In the genomic region with DNA sequence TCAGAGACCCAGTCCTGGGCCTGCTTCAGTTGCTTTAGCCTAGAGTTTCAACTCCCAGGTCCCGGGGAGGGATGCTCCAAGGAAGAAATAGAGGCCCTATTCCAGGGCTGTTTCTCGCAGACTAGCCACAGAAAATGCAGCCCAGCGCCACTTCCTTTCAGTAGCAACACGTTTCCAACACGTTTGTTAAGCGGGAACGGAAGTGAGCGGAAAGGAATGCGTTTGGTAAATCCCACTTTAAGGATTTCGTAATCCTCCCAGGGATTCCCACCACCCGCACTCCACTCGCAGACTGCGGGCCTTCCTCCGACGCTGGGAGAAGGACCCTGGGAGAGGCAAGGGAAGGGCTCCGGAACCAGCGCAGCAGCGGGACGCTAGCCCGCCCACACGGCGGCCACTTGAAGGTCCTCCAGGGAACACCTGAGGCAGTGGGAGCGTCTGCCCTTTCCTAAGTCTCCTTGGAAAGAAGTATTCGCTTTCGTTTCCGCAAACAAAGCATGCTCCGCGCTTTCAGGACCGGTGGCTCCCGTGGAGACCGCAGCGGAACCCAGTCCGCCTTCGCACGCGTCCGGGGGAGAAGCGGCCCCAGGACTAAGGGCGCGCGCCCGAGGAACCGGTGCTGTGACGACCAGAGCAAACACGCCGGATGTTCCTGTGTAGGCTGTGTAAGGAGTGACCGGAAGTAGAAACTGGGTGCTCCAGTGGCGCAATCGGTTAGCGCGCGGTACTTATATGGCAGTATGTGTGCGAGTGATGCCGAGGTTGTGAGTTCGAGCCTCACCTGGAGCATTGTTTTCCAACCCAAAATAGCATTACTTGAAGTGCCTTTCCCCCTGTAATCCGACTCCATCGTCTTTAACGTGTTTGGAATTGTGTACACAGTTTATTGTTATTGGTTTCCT, we compare ENCODE assay signal across 8 cellular contexts.
A peak's percentile ranks its signal among the peaks of the same experiment; 100 is the strongest.
DNase-seq lines count a peak whose midpoint lies in the region; ATAC-seq and TF ChIP-seq lines count a peak whose summit lies in the region.

No MANE protein-coding gene starts in this region.

- H3K4me1 ChIP-seq in fibroblast of lung (ENCODE audit: control insufficient read depth, extremely low read depth, insufficient read depth, low read length) (no peaks in the 10 kb centered on the region), muscle layer of colon (ENCODE audit: insufficient read depth, low read length) (peaks cover 4% of the 10 kb centered on the region)

- peak overlapping the region; percentile 13 for H3K4me2 ChIP-seq in fibroblast of lung (ENCODE audit: extremely low read depth, insufficient read depth, low read length)

- peak overlapping the region; percentile 58 for H3K4me3 ChIP-seq in GM06990 (replicated peaks; ENCODE audit: low read depth, low read length)
- H3K4me3 ChIP-seq in fibroblast of lung (replicated peaks in 1 of 4; ENCODE audit: control extremely low read depth in 1 of 4, insufficient read depth in 1 of 4, low read depth in 3 of 4, low read length in 4 of 4) = peak overlapping the region; percentile 44 to 74 (median 56)
- H3K4me3 ChIP-seq in muscle layer of colon (ENCODE audit: low read depth in 1 of 2, low read length in 2 of 2) = peak overlapping the region; percentile 77 to 88

- peak overlapping the region; percentile 82 to 85 for H3K4me3 Mint-ChIP-seq in activated T-cell treated with anti-CD3 and anti-CD28 coated beads, Interleukin-2, amount 50 U/mL, for 72 hours
- peak overlapping the region; percentile 71 for H3K4me3 Mint-ChIP-seq in stimulated activated effector memory CD8-positive, alpha-beta T cell treated with anti-CD3 and anti-CD28 coated beads, Interleukin-12 subunit alpha, Interleukin-12 subunit beta, amount 100 ng/mL, for 72 hours

- peaks cover 2 to 5% of the 10 kb centered on the region in 2 donors for H3K9me3 Mint-ChIP-seq in activated T-cell treated with anti-CD3 and anti-CD28 coated beads, Interleukin-2, amount 50 U/mL, for 72 hours
- peaks cover 5% of the 10 kb centered on the region for H3K9me3 Mint-ChIP-seq in stimulated activated effector memory CD8-positive, alpha-beta T cell treated with anti-CD3 and anti-CD28 coated beads, Interleukin-12 subunit alpha, Interleukin-12 subunit beta, amount 100 ng/mL, for 72 hours

- TF ChIP-seq CTCF in GM06990 (IDR thresholded peaks at IDR 0.05; ENCODE audit: insufficient read depth, low read length, poor library complexity, severe bottlenecking) (no peak), fibroblast of lung (conservative IDR thresholded peaks at IDR 0.05 in 1 of 2, IDR thresholded peaks at IDR 0.05 in 1 of 2; ENCODE audit: low read depth in 1 of 2, low read length in 2 of 2) (no peak)

- H3K9me3 ChIP-seq in fibroblast of lung (ENCODE audit: control insufficient read depth, insufficient read depth, low read depth, low read length) (no peaks in the 10 kb centered on the region), muscle layer of colon (ENCODE audit: low read length) (peaks cover 3% of the 10 kb centered on the region)

- no peaks in the 10 kb centered on the region for H3K79me2 ChIP-seq in fibroblast of lung (ENCODE audit: control insufficient read depth, insufficient read depth, low read length)

- H3K27ac ChIP-seq in fibroblast of lung (ENCODE audit: insufficient read depth, low read length) (peak overlapping the region; percentile 55), muscle layer of colon (ENCODE audit: low read depth, low read length) (peak overlapping the region; percentile 94)

- peak overlapping the region; percentile 63 for H2AFZ ChIP-seq in fibroblast of lung (ENCODE audit: low read length)

- H4K20me1 ChIP-seq in fibroblast of lung (ENCODE audit: control insufficient read depth, extremely low read depth, insufficient read depth, low read length) = no peaks in the 10 kb centered on the region

- no peaks in the 10 kb centered on the region for H3K27me3 ChIP-seq in GM06990 (replicated peaks; ENCODE audit: control insufficient read depth, insufficient read depth, low read length)
- no peaks in the 10 kb centered on the region for H3K27me3 ChIP-seq in fibroblast of lung (ENCODE audit: control insufficient read depth, insufficient read depth, low read length)
- no peaks in the 10 kb centered on the region for H3K27me3 ChIP-seq in muscle layer of colon (ENCODE audit: control insufficient read depth in 1 of 2, insufficient read depth in 2 of 2, low read length in 2 of 2)

- H3K36me3 ChIP-seq in GM06990 (ENCODE audit: control insufficient read depth, insufficient read depth, low read length) (no peaks in the 10 kb centered on the region), fibroblast of lung (ENCODE audit: control insufficient read depth, insufficient read depth, low read length) (no peaks in the 10 kb centered on the region), muscle layer of colon (ENCODE audit: insufficient read depth, low read length) (no peaks in the 10 kb centered on the region)

- H3K27ac Mint-ChIP-seq in activated T-cell treated with anti-CD3 and anti-CD28 coated beads, Interleukin-2, amount 50 U/mL, for 72 hours = peak overlapping the region; percentile 68
- H3K27ac Mint-ChIP-seq in stimulated activated effector memory CD8-positive, alpha-beta T cell treated with anti-CD3 and anti-CD28 coated beads, Interleukin-12 subunit alpha, Interleukin-12 subunit beta, amount 100 ng/mL, for 72 hours = peak overlapping the region; percentile 61

- H3K4me1 Mint-ChIP-seq in activated T-cell treated with anti-CD3 and anti-CD28 coated beads, Interleukin-2, amount 50 U/mL, for 72 hours (ENCODE audit: low read depth) = peaks cover 8% of the 10 kb centered on the region
- peaks cover 12% of the 10 kb centered on the region for H3K4me1 Mint-ChIP-seq in stimulated activated effector memory CD8-positive, alpha-beta T cell treated with anti-CD3 and anti-CD28 coated beads, Interleukin-12 subunit alpha, Interleukin-12 subunit beta, amount 100 ng/mL, for 72 hours

- DNase-seq in GM06990 (ENCODE audit: extremely low read depth, insufficient read length) (peak; percentile 73), NCI-H748 treated with DMSO at 0.1 percent for 48 hours (lab: John Stamatoyannopoulos, UW) (peak; percentile 94), fibroblast of lung (ENCODE audit: low read depth in 2 of 2) (peak; percentile 94 to 96), NCI-H1048 (lab: John Stamatoyannopoulos, UW) (no peak)
- peak; percentile 63 to 74 for DNase-seq in activated T-cell treated with anti-CD3 and anti-CD28 coated beads, Interleukin-2, amount 50 U/mL, for 72 hours
- DNase-seq in stimulated activated effector memory CD8-positive, alpha-beta T cell treated with anti-CD3 and anti-CD28 coated beads, Interleukin-12 subunit alpha, Interleukin-12 subunit beta, amount 100 ng/mL, for 72 hours (ENCODE audit: low spot score in 2 of 2) = peak; percentile 17 to 71

- peak overlapping the region; percentile 66 for H3K9ac ChIP-seq in fibroblast of lung (ENCODE audit: insufficient read depth, low read length)
- peak overlapping the region; percentile 59 for H3K9ac ChIP-seq in muscle layer of colon (ENCODE audit: low read length)

- H3K27me3 Mint-ChIP-seq in activated T-cell treated with anti-CD3 and anti-CD28 coated beads, Interleukin-2, amount 50 U/mL, for 72 hours (ENCODE audit: low read depth) = peaks cover 19% of the 10 kb centered on the region

- peak; percentile 86 for ATAC-seq in HG03066 (IDR thresholded peaks at IDR 0.05; ENCODE audit: low read depth, unreplicated experiment)
- ATAC-seq in activated T-cell treated with anti-CD3 and anti-CD28 coated beads, Interleukin-2, amount 50 U/mL, for 72 hours (replicated peaks in 1 of 2) = peak; percentile 89 to 92
- ATAC-seq in stimulated activated effector memory CD8-positive, alpha-beta T cell treated with anti-CD3 and anti-CD28 coated beads, Interleukin-12 subunit alpha, Interleukin-12 subunit beta, amount 100 ng/mL, for 72 hours = peak; percentile 86

- H3K36me3 Mint-ChIP-seq in activated T-cell treated with anti-CD3 and anti-CD28 coated beads, Interleukin-2, amount 50 U/mL, for 72 hours (ENCODE audit: insufficient read depth in 2 of 2) = peaks cover 2 to 4% of the 10 kb centered on the region in 2 donors
- H3K36me3 Mint-ChIP-seq in stimulated activated effector memory CD8-positive, alpha-beta T cell treated with anti-CD3 and anti-CD28 coated beads, Interleukin-12 subunit alpha, Interleukin-12 subunit beta, amount 100 ng/mL, for 72 hours = peaks cover 9% of the 10 kb centered on the region
